ENCODE assay signal across 8 cellular contexts in the genomic region with DNA sequence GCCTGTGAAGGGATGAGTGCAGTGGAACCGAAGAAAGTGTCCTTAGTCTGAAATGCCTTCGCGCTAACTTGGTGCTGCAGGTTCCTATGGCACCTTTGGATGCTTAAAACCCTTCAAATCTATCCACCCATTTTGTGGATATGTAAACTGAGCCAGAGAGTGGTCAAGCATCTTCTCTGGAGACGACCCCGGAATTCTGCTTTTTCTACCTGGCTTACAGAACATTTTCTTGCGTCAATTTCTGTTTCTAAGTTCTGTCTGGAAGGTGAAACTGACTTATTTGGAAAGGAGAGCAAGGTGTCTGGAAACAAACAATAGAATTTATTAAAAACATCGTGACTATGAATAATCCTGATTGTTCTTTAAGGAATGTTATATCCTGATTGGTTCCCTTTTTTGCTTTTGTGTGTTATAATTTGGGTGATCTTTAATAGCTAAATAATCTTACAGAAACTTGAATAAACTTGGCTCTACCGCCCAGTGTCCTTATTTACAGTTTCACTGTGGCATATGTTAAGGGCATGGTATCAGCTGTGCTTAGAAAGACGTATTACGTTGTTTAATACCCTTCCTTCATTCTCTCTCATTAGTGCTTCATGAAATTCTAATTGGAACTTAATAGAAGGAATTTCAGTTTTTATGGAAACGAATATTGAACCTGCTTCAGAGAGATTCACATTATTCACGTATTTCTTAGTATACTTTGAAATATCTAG. TPM values are rescaled to one million over a fixed set of nuclear protein-coding genes. Genes with fewer than 3 reads are reported as not detected.
DNase-seq lines count a peak whose midpoint lies in the region; FAIRE-seq and TF ChIP-seq lines count a peak whose summit lies in the region.
"Not testable (repeated sequence)": the region's sequence is repeated elsewhere in the genome, so short reads cannot be mapped to it uniquely, and the experiment has no call there.

No MANE protein-coding gene starts in this region.

- not testable (repeated sequence) for H3K9me3 ChIP-seq in GM23248 (ENCODE audit: low read depth); muscle layer of duodenum (ENCODE audit: control insufficient read depth in 1 of 2, low read length in 2 of 2); skeletal muscle tissue (ENCODE audit: control insufficient read depth in 3 of 3, low read length in 3 of 3)

- peaks cover 58% of the 10 kb centered on the region for H3K79me2 ChIP-seq in GM23248 (ENCODE audit: insufficient read depth)

- peak overlapping the region; percentile 78 for H3K27ac Mint-ChIP-seq in activated CD4-positive, alpha-beta T cell treated with anti-CD3 and anti-CD28 coated beads, Interleukin-2, amount 10 ng/mL, durations not matched to agents 7 days and 5 days
- H3K27ac Mint-ChIP-seq in glutamatergic neuron (ENCODE audit: unreplicated experiment), result peak overlapping the region; percentile 80

- H3K4me2 ChIP-seq in GM23248 (ENCODE audit: unreplicated experiment), result peak overlapping the region; percentile 96

- H3K27me3 ChIP-seq in GM23248 (replicated peaks; ENCODE audit: insufficient read depth); bronchial epithelial cell (ENCODE audit: control insufficient read depth, insufficient read depth, low read length); muscle layer of duodenum (ENCODE audit: low read depth, low read length); skeletal muscle tissue (ENCODE audit: control insufficient read depth in 3 of 3, insufficient read depth in 3 of 3, low read length in 3 of 3): not testable (repeated sequence)

- peak; percentile 85 for FAIRE-seq in bronchial epithelial cell (lab: Jason Lieb, UNC)

- H3K36me3 ChIP-seq in GM23248 (ENCODE audit: low read depth), result peaks cover 15% of the 10 kb centered on the region; the same call in 1 of the 2 replicates
- not testable (repeated sequence) for H3K36me3 ChIP-seq in bronchial epithelial cell (ENCODE audit: control insufficient read depth, insufficient read depth, low read length); muscle layer of duodenum (ENCODE audit: control insufficient read depth in 1 of 2, insufficient read depth in 2 of 2, low read length in 2 of 2); skeletal muscle tissue (ENCODE audit: control insufficient read depth in 3 of 3, insufficient read depth in 3 of 3, low read length in 3 of 3)

- DNase-seq in AG04449 (ENCODE audit: low read depth, low spot score); activated CD4-positive, alpha-beta T cell treated with anti-CD3 and anti-CD28 coated beads, Interleukin-2, amount 10 ng/mL, durations not matched to agents 7 days and 5 days; glutamatergic neuron: not testable (repeated sequence)
- peak; percentile 10 for DNase-seq in GM23248
- peak; percentile 8 for DNase-seq in NCI-H69 (lab: John Stamatoyannopoulos, UW)
- DNase-seq in bronchial epithelial cell (ENCODE audit: low read depth), result peak; percentile 6

- not testable (repeated sequence) for H3K27ac ChIP-seq in GM23248; muscle layer of duodenum (ENCODE audit: low read length); skeletal muscle tissue (ENCODE audit: low read depth, low read length)

- not testable (repeated sequence) for H3F3A ChIP-seq in GM23248 (ENCODE audit: insufficient read depth)

- POLR2A ChIA-PET in AG04449 (lab: Yijun Ruan, JAX); activated CD4-positive, alpha-beta T cell treated with anti-CD3 and anti-CD28 coated beads, Interleukin-2, amount 10 ng/mL, durations not matched to agents 7 days and 5 days (lab: Charles Lee): not testable (repeated sequence)

- not testable (repeated sequence) for H3K9me3 Mint-ChIP-seq in activated CD4-positive, alpha-beta T cell treated with anti-CD3 and anti-CD28 coated beads, Interleukin-2, amount 10 ng/mL, durations not matched to agents 7 days and 5 days; glutamatergic neuron (ENCODE audit: unreplicated experiment)

- peaks cover 22% of the 10 kb centered on the region for H3K36me3 Mint-ChIP-seq in activated CD4-positive, alpha-beta T cell treated with anti-CD3 and anti-CD28 coated beads, Interleukin-2, amount 10 ng/mL, durations not matched to agents 7 days and 5 days (ENCODE audit: low read depth)
- not testable (repeated sequence) for H3K36me3 Mint-ChIP-seq in glutamatergic neuron (ENCODE audit: unreplicated experiment)

- H3K9ac ChIP-seq in GM23248 (peak overlapping the region; percentile 60), skeletal muscle tissue (ENCODE audit: low read depth in 1 of 3, low read length in 3 of 3) (peak overlapping the region in 1 of 3 donors; percentile 12)

- not testable (repeated sequence) for H4K20me1 ChIP-seq in GM23248 (ENCODE audit: insufficient read depth)

- not testable (repeated sequence) for H2AFZ ChIP-seq in GM23248

- not testable (repeated sequence) for H3K9me2 ChIP-seq in GM23248 (ENCODE audit: insufficient read depth)

- peak overlapping the region; percentile 57 for H3K4me3 ChIP-seq in AG04449 (ENCODE audit: low read depth, low read length)
- H3K4me3 ChIP-seq in GM23248, result peak overlapping the region; percentile 77
- H3K4me3 ChIP-seq in bronchial epithelial cell (ENCODE audit: low read depth, low read length), result peak overlapping the region; percentile 31
- H3K4me3 ChIP-seq in muscle layer of duodenum (ENCODE audit: low read depth in 1 of 2, low read length in 2 of 2), result peak overlapping the region; percentile 53 to 60
- peak overlapping the region; percentile 3 to 75 (median 29) for H3K4me3 ChIP-seq in skeletal muscle tissue (ENCODE audit: low read length in 3 of 3)

- H3K4me1 ChIP-seq in GM23248 (ENCODE audit: insufficient read depth); muscle layer of duodenum (ENCODE audit: control insufficient read depth in 1 of 2, insufficient read depth in 2 of 2, low read length in 2 of 2); skeletal muscle tissue (ENCODE audit: control insufficient read depth in 3 of 3, insufficient read depth in 3 of 3, low read length in 3 of 3): not testable (repeated sequence)

- TF ChIP-seq CTCF in AG04449 (IDR thresholded peaks at IDR 0.05; ENCODE audit: insufficient read depth, low read length, missing control alignments); bronchial epithelial cell (IDR thresholded peaks at IDR 0.05; ENCODE audit: insufficient read depth, low read length, severe bottlenecking); glutamatergic neuron (IDR thresholded peaks at IDR 0.05; ENCODE audit: partially characterized antibody, unreplicated experiment): not testable (repeated sequence)

- CTCF ChIA-PET in AG04449 (lab: Yijun Ruan, JAX); activated CD4-positive, alpha-beta T cell treated with anti-CD3 and anti-CD28 coated beads, Interleukin-2, amount 10 ng/mL, durations not matched to agents 7 days and 5 days (lab: Charles Lee): not testable (repeated sequence)

- 13% methylated on average over 9 of the region's 12 CpGs for WGBS in GM23248 (ENCODE audit: low coverage in 1 of 2, low lambda C conversion rate in 2 of 2, missing lambda C conversion rate in 2 of 2), 2 experiments

- H3K4me3 Mint-ChIP-seq in activated CD4-positive, alpha-beta T cell treated with anti-CD3 and anti-CD28 coated beads, Interleukin-2, amount 10 ng/mL, durations not matched to agents 7 days and 5 days, result peak overlapping the region; percentile 85
- H3K4me3 Mint-ChIP-seq in glutamatergic neuron (ENCODE audit: unreplicated experiment), result peak overlapping the region; percentile 85

- peaks cover 36% of the 10 kb centered on the region for H3K4me1 Mint-ChIP-seq in activated CD4-positive, alpha-beta T cell treated with anti-CD3 and anti-CD28 coated beads, Interleukin-2, amount 10 ng/mL, durations not matched to agents 7 days and 5 days
- H3K4me1 Mint-ChIP-seq in glutamatergic neuron (ENCODE audit: low read depth, unreplicated experiment), result not testable (repeated sequence)

- not testable (repeated sequence) for H3K27me3 Mint-ChIP-seq in activated CD4-positive, alpha-beta T cell treated with anti-CD3 and anti-CD28 coated beads, Interleukin-2, amount 10 ng/mL, durations not matched to agents 7 days and 5 days; glutamatergic neuron (ENCODE audit: unreplicated experiment)

- in situ Hi-C loops in GM23248 (cut with MboI), result not testable (repeated sequence)

RNA-seq across cellular contexts. Expression of a gene that starts 1.3 kb away (rescaled TPM):
- total RNA-seq in GM23248 (2014; rRNA removed; shearing (Covaris generic)), result 12.4 and 12.9 TPM in 2 replicates
- 6.8 and 7.1 TPM in 2 replicates for polyA plus RNA-seq in GM23248 (2016; fragmentation: Nextera tagmentation; extraction: Ambion mirVana)
- 10 to 100 TPM; 58.2 to 69.5 TPM for total RNA-seq in activated CD4-positive, alpha-beta T cell treated with anti-CD3 and anti-CD28 coated beads, Interleukin-2, amount 10 ng/mL, durations not matched to agents 7 days and 5 days
- total RNA-seq in bronchial epithelial cell (17.4 and 20.5 TPM in 2 replicates), glutamatergic neuron (ENCODE audit: unreplicated experiment) (23.8 TPM), skeletal muscle tissue (16.7 TPM)

RNA-seq across cellular contexts. Expression of a gene that starts 36.6 kb away (rescaled TPM):
- 50.3 and 55.3 TPM in 2 replicates for total RNA-seq in GM23248 (2014; rRNA removed; shearing (Covaris generic))
- 76.5 and 79.6 TPM in 2 replicates for polyA plus RNA-seq in GM23248 (2016; fragmentation: Nextera tagmentation; extraction: Ambion mirVana)
- total RNA-seq in activated CD4-positive, alpha-beta T cell treated with anti-CD3 and anti-CD28 coated beads, Interleukin-2, amount 10 ng/mL, durations not matched to agents 7 days and 5 days, result 10 to 100 TPM; 67.9 to 73.7 TPM
- total RNA-seq in bronchial epithelial cell (34.9 and 40.0 TPM in 2 replicates), glutamatergic neuron (ENCODE audit: unreplicated experiment) (50.4 TPM), skeletal muscle tissue (25.1 TPM)
